Comparison of ENCODE assay signal across 8 cellular contexts in genomic region chr1:66253330-66253921, GRCh38.
DNase-seq lines count a peak whose midpoint lies in the region; ATAC-seq, FAIRE-seq and TF ChIP-seq lines count a peak whose summit lies in the region.

No MANE protein-coding gene starts in this region.

- H3K79me2 ChIP-seq in astrocyte (ENCODE audit: insufficient read depth, low read length) (no peaks in the 10 kb centered on the region), hepatocyte (no peaks in the 10 kb centered on the region)

- no peak overlapping the region for H3K4me2 ChIP-seq in astrocyte (ENCODE audit: low read length)
- no peak overlapping the region for H3K4me2 ChIP-seq in hepatocyte

- no peaks in the 10 kb centered on the region for H3K27me3 Mint-ChIP-seq in astrocyte (ENCODE audit: low read depth, unreplicated experiment)
- no peaks in the 10 kb centered on the region for H3K27me3 Mint-ChIP-seq in stimulated activated memory B cell treated with anti-CD40 and anti-IgM and Interleukin-4, amounts not matched to agents 10 μg/mL and 1 μg/mL and 100 μg/mL, for 72 hours

- H3K4me1 Mint-ChIP-seq in astrocyte (ENCODE audit: low read depth, unreplicated experiment): peaks cover 17% of the 10 kb centered on the region
- H3K4me1 Mint-ChIP-seq in stimulated activated memory B cell treated with anti-CD40 and anti-IgM and Interleukin-4, amounts not matched to agents 10 μg/mL and 1 μg/mL and 100 μg/mL, for 72 hours: peaks cover 40% of the 10 kb centered on the region

- no peaks in the 10 kb centered on the region for H3K27me3 ChIP-seq in astrocyte (ENCODE audit: insufficient read depth, low read length)
- H3K27me3 ChIP-seq in hepatocyte: no peaks in the 10 kb centered on the region

- 0% methylated on average over 1 of the region's 1 CpG for WGBS in hepatocyte (ENCODE audit: low lambda C conversion rate, missing lambda C conversion rate)

- H3K36me3 ChIP-seq in astrocyte (ENCODE audit: insufficient read depth, low read length): no peaks in the 10 kb centered on the region
- no peaks in the 10 kb centered on the region for H3K36me3 ChIP-seq in hepatocyte (replicated peaks; ENCODE audit: insufficient read depth, low read depth)

- H3K27ac ChIP-seq in astrocyte (ENCODE audit: low read depth, low read length) (no peak overlapping the region), hepatocyte (no peak overlapping the region)

- TF ChIP-seq CTCF in astrocyte (IDR thresholded peaks at IDR 0.05; ENCODE audit: insufficient read depth, low read depth, low read length) (peak; percentile 93), hepatocyte (IDR thresholded peaks at IDR 0.05; ENCODE audit: poor library complexity) (peak; percentile 88)

- ATAC-seq in GM19328 (IDR thresholded peaks at IDR 0.05; ENCODE audit: unreplicated experiment): peak; percentile 68
- ATAC-seq in HG03196 (IDR thresholded peaks at IDR 0.05; ENCODE audit: unreplicated experiment): peak; percentile 81
- ATAC-seq in stimulated activated memory B cell treated with anti-CD40 and anti-IgM and Interleukin-4, amounts not matched to agents 10 μg/mL and 1 μg/mL and 100 μg/mL, for 72 hours: peak; percentile 79

- peak; percentile 98 for FAIRE-seq in astrocyte (lab: Jason Lieb, UNC)

- H2AFZ ChIP-seq in astrocyte (ENCODE audit: low read depth, low read length) (no peak overlapping the region), hepatocyte (no peak overlapping the region)

- no peak overlapping the region for H3K9ac ChIP-seq in astrocyte (ENCODE audit: low read length)

- no peak overlapping the region for H3K27ac Mint-ChIP-seq in astrocyte (ENCODE audit: unreplicated experiment)
- H3K27ac Mint-ChIP-seq in stimulated activated memory B cell treated with anti-CD40 and anti-IgM and Interleukin-4, amounts not matched to agents 10 μg/mL and 1 μg/mL and 100 μg/mL, for 72 hours: peak overlapping the region; percentile 77

- no peaks in the 10 kb centered on the region for H3K36me3 Mint-ChIP-seq in astrocyte (ENCODE audit: low read depth, unreplicated experiment)
- no peaks in the 10 kb centered on the region for H3K36me3 Mint-ChIP-seq in stimulated activated memory B cell treated with anti-CD40 and anti-IgM and Interleukin-4, amounts not matched to agents 10 μg/mL and 1 μg/mL and 100 μg/mL, for 72 hours

- H4K20me1 ChIP-seq in astrocyte (ENCODE audit: insufficient read depth, low read length): no peaks in the 10 kb centered on the region
- H4K20me1 ChIP-seq in hepatocyte (ENCODE audit: insufficient read depth, poor library complexity, severe bottlenecking): no peaks in the 10 kb centered on the region

- H3K9me3 Mint-ChIP-seq in astrocyte (ENCODE audit: unreplicated experiment): no peaks in the 10 kb centered on the region
- no peaks in the 10 kb centered on the region for H3K9me3 Mint-ChIP-seq in stimulated activated memory B cell treated with anti-CD40 and anti-IgM and Interleukin-4, amounts not matched to agents 10 μg/mL and 1 μg/mL and 100 μg/mL, for 72 hours

- H3K4me3 ChIP-seq in astrocyte (ENCODE audit: insufficient read depth, low read depth, low read length): no peak overlapping the region
- no peak overlapping the region for H3K4me3 ChIP-seq in hepatocyte

- H3K9me3 ChIP-seq in astrocyte (ENCODE audit: insufficient read depth, low read depth, low read length) (no peaks in the 10 kb centered on the region), hepatocyte (ENCODE audit: low read depth) (no peaks in the 10 kb centered on the region)

- DNase-seq in DMS53 treated with DMSO at 0.1 percent for 48 hours (lab: John Stamatoyannopoulos, UW; ENCODE audit: unreplicated experiment): peak; percentile 86
- DNase-seq in NCI-H345 treated with DMSO at 0.1 percent for 48 hours (lab: John Stamatoyannopoulos, UW; ENCODE audit: unreplicated experiment): peak; percentile 48
- DNase-seq in astrocyte (ENCODE audit: low read depth): peak; percentile 58
- peak; percentile 69 for DNase-seq in hepatocyte (ENCODE audit: low spot score)
- DNase-seq in stimulated activated CD4-positive, alpha-beta T cell treated with anti-CD3 and anti-CD28 coated beads, Interleukin-2, amount 100 ng/mL, for 24 hours: no peak

- H3K4me3 Mint-ChIP-seq in astrocyte (ENCODE audit: unreplicated experiment): no peak overlapping the region
- H3K4me3 Mint-ChIP-seq in stimulated activated memory B cell treated with anti-CD40 and anti-IgM and Interleukin-4, amounts not matched to agents 10 μg/mL and 1 μg/mL and 100 μg/mL, for 72 hours: no peak overlapping the region

- no peaks in the 10 kb centered on the region for H3K9me2 ChIP-seq in hepatocyte (replicated peaks; ENCODE audit: insufficient read depth)

- no peaks in the 10 kb centered on the region for H3K4me1 ChIP-seq in astrocyte (ENCODE audit: insufficient read depth, low read length)
- peaks cover 3% of the 10 kb centered on the region for H3K4me1 ChIP-seq in hepatocyte (ENCODE audit: insufficient read depth)

Comparison
In these comparisons a context has a peak if more than half of its experiments do, and no peak if none do; other contexts are left out.
1. DNase-seq: peak in DMS53 treated with DMSO at 0.1 percent for 48 hours (single experiment), NCI-H345 treated with DMSO at 0.1 percent for 48 hours (single experiment), astrocyte (single experiment) and hepatocyte (single experiment); none in stimulated activated CD4-positive, alpha-beta T cell treated with anti-CD3 and anti-CD28 coated beads, Interleukin-2, amount 100 ng/mL, for 24 hours (0 of 2).
2. Peak in every context shown above with its lines, with median percentiles within 50 percentile points of each other: ATAC-seq.